In genomic region chrX:69289839-69290123, GRCh38 we compare ENCODE assay signal across 26 cellular contexts.
DNase-seq lines count a peak whose midpoint lies in the region; ATAC-seq, FAIRE-seq and TF ChIP-seq lines count a peak whose summit lies in the region.
"Had no signal": no experiment of that assay in that cellular context is flagged by ENCODE, and none has a peak within 500 bp of the region (broad histone marks: within the 10 kb centered on the region; RNA-seq: fewer than 3 reads in every experiment).

No MANE protein-coding gene starts in this region.

- no peaks in the 10 kb centered on the region for H3K36me3 ChIP-seq in cardiac muscle cell
- H3K36me3 ChIP-seq: BE2C had no signal

- no peak for FAIRE-seq in GM19239 (lab: Jason Lieb, UNC)
- FAIRE-seq: A204.1, GM12891, GM18507, H1 had no signal

- no peak overlapping the region for H3K4me3 ChIP-seq in cardiac muscle cell
- H3K4me3 ChIP-seq: GM23248 had no signal

- intact Hi-C loops in left cardiac atrium (cut with DNase I), result loop anchor here in 1 of 2 donors (10.0 kb wide), 2 partner anchors 55 to 465 kb away; partner anchors contain the start of gene EFNB1

- H3K4me1 Mint-ChIP-seq in nephron progenitor cell, result peaks cover 67% of the 10 kb centered on the region

- H3K27me3 ChIP-seq in cardiac muscle cell, result no peaks in the 10 kb centered on the region
- H3K27me3 ChIP-seq: BE2C had no signal

- no peak overlapping the region for H3K4me3 Mint-ChIP-seq in nephron progenitor cell
- H3K4me3 Mint-ChIP-seq: CD4-positive, alpha-beta memory T cell; HFFc6 had no signal

- H3K27ac ChIP-seq in cardiac muscle cell, result peak overlapping the region; percentile 61
- H3K27ac ChIP-seq: 22Rv1, GM23248 had no signal

- H3K27ac Mint-ChIP-seq in nephron progenitor cell, result peak overlapping the region; percentile 76
- H3K27ac Mint-ChIP-seq: CD4-positive, alpha-beta memory T cell; HFFc6 had no signal

- H3K36me3 Mint-ChIP-seq in nephron progenitor cell (ENCODE audit: low read depth), result no peaks in the 10 kb centered on the region
- H3K36me3 Mint-ChIP-seq: CD4-positive, alpha-beta memory T cell had no signal

- DNase-seq in cardiac muscle cell (ENCODE audit: low read depth in 1 of 2, low spot score in 1 of 2), result no peak
- DNase-seq in left cardiac atrium, result no peak
- DNase-seq in NCI-H69 (lab: John Stamatoyannopoulos, UW), result peak; percentile 18
- DNase-seq in nephron progenitor cell, result no peak
- DNase-seq in NCI-H187 treated with DMSO at 0.1 percent for 48 hours (lab: John Stamatoyannopoulos, UW), result no peak
- DNase-seq in nucleus accumbens (lab: John Stamatoyannopoulos, UW), result no peak
- no peak for DNase-seq in GM19239 (ENCODE audit: insufficient read length, low spot score)
- DNase-seq: ACHN; AML-193; BE2C; C1 segment of cervical spinal cord; Calu3; CD4-positive, alpha-beta memory T cell; COR-L47; DMS53; DMS79 treated with DMSO at 0.1 percent for 48 hours; GF-D8; GM23248; HCEC 1CT; HFFc6 had no signal

- ATAC-seq in left cardiac atrium, result no peak
- no peak for ATAC-seq in GM21576 (IDR thresholded peaks at IDR 0.05; ENCODE audit: unreplicated experiment)

- peaks cover 17% of the 10 kb centered on the region for H3K4me1 ChIP-seq in cardiac muscle cell (ENCODE audit: low read depth)
- H3K4me1 ChIP-seq: BE2C had no signal

- TF ChIP-seq CTCF in cardiac muscle cell (IDR thresholded peaks at IDR 0.05; ENCODE audit: low read depth, low read length) (no peak), nephron progenitor cell (IDR thresholded peaks at IDR 0.05) (no peak)

- H3K9me3 ChIP-seq in cardiac muscle cell (ENCODE audit: low read depth), result no peaks in the 10 kb centered on the region
- H3K9me3 ChIP-seq: BE2C had no signal

- H3K9me3 Mint-ChIP-seq in nephron progenitor cell, result peaks cover 51% of the 10 kb centered on the region
- H3K9me3 Mint-ChIP-seq: HFFc6 had no signal

- peaks cover 9% of the 10 kb centered on the region for H3K27me3 Mint-ChIP-seq in nephron progenitor cell (ENCODE audit: low read depth, poor library complexity)
- H3K27me3 Mint-ChIP-seq: CD4-positive, alpha-beta memory T cell had no signal
